8 cellular contexts compared by ENCODE assay signal in genomic region chr19:4556574-4557185, GRCh38. TPM values are rescaled to one million over a fixed set of nuclear protein-coding genes. Genes with fewer than 3 reads are reported as not detected.
A peak's percentile ranks its signal among the peaks of the same experiment; 100 is the strongest.
DNase-seq lines count a peak whose midpoint lies in the region; ATAC-seq and TF ChIP-seq lines count a peak whose summit lies in the region.

No MANE protein-coding gene starts in this region.

- H2AFZ ChIP-seq in PC-3 (ENCODE audit: low read length), result peak overlapping the region; percentile 67; the same call in 1 of the 2 replicates

- in situ Hi-C loops in transverse colon (cut with MboI; ENCODE audit: low pct_ligation_motif_present in 1 of 4, low pct_unique_long_range_greater_than_20kb in 1 of 4, low sequenced_read_pairs in 3 of 4), result no loop called here

- H3K9me3 ChIP-seq in PC-3 (ENCODE audit: low read length), result no peaks in the 10 kb centered on the region
- H3K9me3 ChIP-seq in transverse colon, result no peaks in the 10 kb centered on the region

- H3K27ac ChIP-seq in PC-3 (ENCODE audit: low read length) (no peak overlapping the region), foreskin keratinocyte (no peak overlapping the region), transverse colon (no peak overlapping the region)

- no TSS peak for BruUV-seq in PC-3 (replicated peaks; lab: Mats Ljungman, UMichigan)

- no peaks in the 10 kb centered on the region for H3K36me3 ChIP-seq in PC-3 (ENCODE audit: low read depth, low read length)
- H3K36me3 ChIP-seq in transverse colon, result no peaks in the 10 kb centered on the region

- no peaks in the 10 kb centered on the region for H4K20me1 ChIP-seq in PC-3 (ENCODE audit: low read length)

- intact Hi-C loops in Right ventricle myocardium superior (cut with DNase I) (no loop called here), cardiac septum (cut with DNase I) (loop anchor here (5.0 kb wide), 1 partner anchor 81 kb away; the partner anchor contains the start of gene TNFAIP8L1), PC-3 (cut with micrococcal nuclease) (no loop called here), transverse colon (cut with DNase I; ENCODE audit: low total_unique reads) (loop anchor here (5.0 kb wide), 1 partner anchor 81 kb away; the partner anchor contains the start of gene TNFAIP8L1)

- POLR2A ChIA-PET in PC-3 (lab: Charles Lee; ENCODE audit: unreplicated experiment), result no interaction called here

- no peaks in the 10 kb centered on the region for H3F3A ChIP-seq in PC-3 (ENCODE audit: low read length, unreplicated experiment)

- H3K4me3 ChIP-seq in PC-3 (ENCODE audit: low read length), result peak overlapping the region; percentile 32; the same call in 1 of the 2 replicates
- H3K4me3 ChIP-seq in transverse colon, result no peak overlapping the region

- H3K9me2 ChIP-seq in PC-3 (replicated peaks; ENCODE audit: low read length), result no peaks in the 10 kb centered on the region

- H3K79me2 ChIP-seq in PC-3 (ENCODE audit: low read length), result no peaks in the 10 kb centered on the region

- TF ChIP-seq CTCF in PC-3 (conservative IDR thresholded peaks at IDR 0.05; ENCODE audit: low read depth, low read length) (no peak), foreskin keratinocyte (conservative IDR thresholded peaks at IDR 0.05) (no peak), transverse colon (IDR thresholded peaks at IDR 0.05) (no peak)

- WGBS in transverse colon (ENCODE audit: low coverage in 1 of 2), 2 donors, result 45 to 73% methylated on average over 14 to 19 of the region's 28 CpGs

- no peak for DNase-seq in Right ventricle myocardium superior
- DNase-seq in cardiac septum (ENCODE audit: low spot score), result no peak
- peak; percentile 84 for DNase-seq in PC-3
- no peak for DNase-seq in foreskin keratinocyte
- DNase-seq in transverse colon, result peak; percentile 49
- DNase-seq in globus pallidus (ENCODE audit: low spot score), result no peak
- no peak for DNase-seq in NK-92 (lab: John Stamatoyannopoulos, UW; ENCODE audit: unreplicated experiment)
- no peak for DNase-seq in activated gamma-delta T cell treated with Interleukin-2 at 50 U/mL for 16 hours

- no peaks in the 10 kb centered on the region for H3K27me3 ChIP-seq in PC-3 (ENCODE audit: low read length)
- H3K27me3 ChIP-seq in foreskin keratinocyte, result no peaks in the 10 kb centered on the region
- peaks cover 4% of the 10 kb centered on the region for H3K27me3 ChIP-seq in transverse colon

- H3K4me1 ChIP-seq in PC-3 (ENCODE audit: insufficient read depth, low read length) (0 out of 2 replicates have a peak, but pooled peaks cover 5% of the 10 kb centered on the region), foreskin keratinocyte (no peaks in the 10 kb centered on the region), transverse colon (peaks cover 0 to 9% (median 2%) of the 10 kb centered on the region in 4 donors)

- peak; percentile 40 for ATAC-seq in Right ventricle myocardium superior (ENCODE audit: poor library complexity)
- peak; percentile 78 for ATAC-seq in PC-3
- peak; percentile 28 for ATAC-seq in foreskin keratinocyte

- no peak for TF ChIP-seq POLR2A in transverse colon (IDR thresholded peaks at IDR 0.05)

- CTCF ChIA-PET in PC-3 (lab: Charles Lee), result no interaction called here

- no peak overlapping the region for H3K9ac ChIP-seq in PC-3 (ENCODE audit: low read length)

- TF ChIP-seq EP300 in transverse colon (IDR thresholded peaks at IDR 0.05; ENCODE audit: low read depth), result no peak

- peak overlapping the region; percentile 58; the same call in 1 of the 2 replicates for H3K4me2 ChIP-seq in PC-3 (ENCODE audit: low read length)

RNA-seq across cellular contexts. Expression of gene SEMA6B, which starts 2.8 kb away (rescaled TPM):
- total RNA-seq in Right ventricle myocardium superior (15.0 TPM), cardiac septum (7.2 TPM), PC-3 (2014; rRNA removed) (7.3 and 9.0 TPM in 2 replicates), foreskin keratinocyte (1.3 and 1.7 TPM in 2 replicates), transverse colon (1 to 10 TPM in 3 of 4 donors, under 1 TPM in 1; 1.00 to 4.1 (median 1.7) TPM)
- polyA plus RNA-seq in foreskin keratinocyte, result 0.87 and 1.00 TPM in 2 replicates

RNA-seq across cellular contexts. Expression of gene LRG1, which starts 16.8 kb away (rescaled TPM):
- total RNA-seq in Right ventricle myocardium superior (0.22 TPM), cardiac septum (0.43 TPM), PC-3 (2014; rRNA removed) (0.23 and 0.51 TPM in 2 replicates), foreskin keratinocyte (0.17 and 0.35 TPM in 2 replicates), transverse colon (10 to 100 TPM in 3 of 4 donors, 1 to 10 TPM in 1; 1.9 to 18.1 (median 14.4) TPM)
- polyA plus RNA-seq in foreskin keratinocyte, result 0.32 and 0.50 TPM in 2 replicates

RNA-seq across cellular contexts. Expression of gene PLIN5, which starts 21.7 kb away (rescaled TPM):
- total RNA-seq in Right ventricle myocardium superior (64.6 TPM), cardiac septum (25.1 TPM), PC-3 (2014; rRNA removed) (1.2 and 3.3 TPM in 2 replicates), foreskin keratinocyte (not detected in 2 replicates), transverse colon (1 to 10 TPM in 3 of 4 donors, not detected in 1; 2.7 to 6.7 (median 6.0) TPM)
- polyA plus RNA-seq in foreskin keratinocyte, result not detected in 2 replicates

RNA-seq across cellular contexts. Expression of gene PLIN4, which starts 38.4 kb away (rescaled TPM):
- total RNA-seq in Right ventricle myocardium superior (239 TPM), cardiac septum (89.8 TPM), PC-3 (2014; rRNA removed) (9.1 and 9.8 TPM in 2 replicates), foreskin keratinocyte (0.65 and 0.71 TPM in 2 replicates), transverse colon (10 to 100 TPM in 3 of 4 donors, 1 to 10 TPM in 1; 8.9 to 33.7 (median 22.2) TPM)
- polyA plus RNA-seq in foreskin keratinocyte, result 0.32 TPM in 2 replicates

Comparison
In these comparisons a context has a peak if more than half of its experiments do, and no peak if none do; other contexts are left out.
1. intact Hi-C loops: an anchor here in cardiac septum (5.0 kb wide) and transverse colon (5.0 kb wide); none called in Right ventricle myocardium superior and PC-3.
2. ATAC-seq: peak in every context shown above with its lines; median percentile 78 in PC-3; 40 in Right ventricle myocardium superior; 28 in foreskin keratinocyte.
3. DNase-seq: peak in PC-3 (single experiment) and transverse colon (single experiment); none in Right ventricle myocardium superior (single experiment), cardiac septum (single experiment), foreskin keratinocyte (0 of 2), globus pallidus (single experiment), NK-92 (single experiment) and activated gamma-delta T cell treated with Interleukin-2 at 50 U/mL for 16 hours (single experiment).